Comparison of ENCODE assay signal across 1 cellular context in the genomic region with DNA sequence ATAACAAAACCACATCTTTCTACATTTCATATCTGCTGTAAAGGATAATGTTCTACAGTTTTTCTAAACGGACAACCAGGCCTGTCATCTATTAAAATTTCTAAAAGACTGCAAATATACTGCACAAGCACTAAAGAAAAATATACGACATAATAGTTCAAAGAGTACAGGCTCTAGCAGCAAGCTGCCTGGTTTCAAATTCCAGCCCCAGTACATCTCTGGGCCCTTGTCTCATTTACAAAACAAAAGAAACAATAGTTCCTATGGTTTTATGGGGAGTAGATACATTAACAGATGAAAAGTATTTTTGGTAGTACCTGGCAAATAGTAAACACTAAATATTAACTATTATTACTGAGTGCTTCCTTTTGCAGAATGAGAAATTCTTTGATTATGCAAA.
TF ChIP-seq lines count a peak whose summit lies in the region.

No MANE protein-coding gene starts in this region.

TF ChIP-seq in GM23338, 12 proteins besides CTCF, POLR2A, EP300 and RAD21 (continued from another document):
- TF ChIP-seq, protein P1, sequence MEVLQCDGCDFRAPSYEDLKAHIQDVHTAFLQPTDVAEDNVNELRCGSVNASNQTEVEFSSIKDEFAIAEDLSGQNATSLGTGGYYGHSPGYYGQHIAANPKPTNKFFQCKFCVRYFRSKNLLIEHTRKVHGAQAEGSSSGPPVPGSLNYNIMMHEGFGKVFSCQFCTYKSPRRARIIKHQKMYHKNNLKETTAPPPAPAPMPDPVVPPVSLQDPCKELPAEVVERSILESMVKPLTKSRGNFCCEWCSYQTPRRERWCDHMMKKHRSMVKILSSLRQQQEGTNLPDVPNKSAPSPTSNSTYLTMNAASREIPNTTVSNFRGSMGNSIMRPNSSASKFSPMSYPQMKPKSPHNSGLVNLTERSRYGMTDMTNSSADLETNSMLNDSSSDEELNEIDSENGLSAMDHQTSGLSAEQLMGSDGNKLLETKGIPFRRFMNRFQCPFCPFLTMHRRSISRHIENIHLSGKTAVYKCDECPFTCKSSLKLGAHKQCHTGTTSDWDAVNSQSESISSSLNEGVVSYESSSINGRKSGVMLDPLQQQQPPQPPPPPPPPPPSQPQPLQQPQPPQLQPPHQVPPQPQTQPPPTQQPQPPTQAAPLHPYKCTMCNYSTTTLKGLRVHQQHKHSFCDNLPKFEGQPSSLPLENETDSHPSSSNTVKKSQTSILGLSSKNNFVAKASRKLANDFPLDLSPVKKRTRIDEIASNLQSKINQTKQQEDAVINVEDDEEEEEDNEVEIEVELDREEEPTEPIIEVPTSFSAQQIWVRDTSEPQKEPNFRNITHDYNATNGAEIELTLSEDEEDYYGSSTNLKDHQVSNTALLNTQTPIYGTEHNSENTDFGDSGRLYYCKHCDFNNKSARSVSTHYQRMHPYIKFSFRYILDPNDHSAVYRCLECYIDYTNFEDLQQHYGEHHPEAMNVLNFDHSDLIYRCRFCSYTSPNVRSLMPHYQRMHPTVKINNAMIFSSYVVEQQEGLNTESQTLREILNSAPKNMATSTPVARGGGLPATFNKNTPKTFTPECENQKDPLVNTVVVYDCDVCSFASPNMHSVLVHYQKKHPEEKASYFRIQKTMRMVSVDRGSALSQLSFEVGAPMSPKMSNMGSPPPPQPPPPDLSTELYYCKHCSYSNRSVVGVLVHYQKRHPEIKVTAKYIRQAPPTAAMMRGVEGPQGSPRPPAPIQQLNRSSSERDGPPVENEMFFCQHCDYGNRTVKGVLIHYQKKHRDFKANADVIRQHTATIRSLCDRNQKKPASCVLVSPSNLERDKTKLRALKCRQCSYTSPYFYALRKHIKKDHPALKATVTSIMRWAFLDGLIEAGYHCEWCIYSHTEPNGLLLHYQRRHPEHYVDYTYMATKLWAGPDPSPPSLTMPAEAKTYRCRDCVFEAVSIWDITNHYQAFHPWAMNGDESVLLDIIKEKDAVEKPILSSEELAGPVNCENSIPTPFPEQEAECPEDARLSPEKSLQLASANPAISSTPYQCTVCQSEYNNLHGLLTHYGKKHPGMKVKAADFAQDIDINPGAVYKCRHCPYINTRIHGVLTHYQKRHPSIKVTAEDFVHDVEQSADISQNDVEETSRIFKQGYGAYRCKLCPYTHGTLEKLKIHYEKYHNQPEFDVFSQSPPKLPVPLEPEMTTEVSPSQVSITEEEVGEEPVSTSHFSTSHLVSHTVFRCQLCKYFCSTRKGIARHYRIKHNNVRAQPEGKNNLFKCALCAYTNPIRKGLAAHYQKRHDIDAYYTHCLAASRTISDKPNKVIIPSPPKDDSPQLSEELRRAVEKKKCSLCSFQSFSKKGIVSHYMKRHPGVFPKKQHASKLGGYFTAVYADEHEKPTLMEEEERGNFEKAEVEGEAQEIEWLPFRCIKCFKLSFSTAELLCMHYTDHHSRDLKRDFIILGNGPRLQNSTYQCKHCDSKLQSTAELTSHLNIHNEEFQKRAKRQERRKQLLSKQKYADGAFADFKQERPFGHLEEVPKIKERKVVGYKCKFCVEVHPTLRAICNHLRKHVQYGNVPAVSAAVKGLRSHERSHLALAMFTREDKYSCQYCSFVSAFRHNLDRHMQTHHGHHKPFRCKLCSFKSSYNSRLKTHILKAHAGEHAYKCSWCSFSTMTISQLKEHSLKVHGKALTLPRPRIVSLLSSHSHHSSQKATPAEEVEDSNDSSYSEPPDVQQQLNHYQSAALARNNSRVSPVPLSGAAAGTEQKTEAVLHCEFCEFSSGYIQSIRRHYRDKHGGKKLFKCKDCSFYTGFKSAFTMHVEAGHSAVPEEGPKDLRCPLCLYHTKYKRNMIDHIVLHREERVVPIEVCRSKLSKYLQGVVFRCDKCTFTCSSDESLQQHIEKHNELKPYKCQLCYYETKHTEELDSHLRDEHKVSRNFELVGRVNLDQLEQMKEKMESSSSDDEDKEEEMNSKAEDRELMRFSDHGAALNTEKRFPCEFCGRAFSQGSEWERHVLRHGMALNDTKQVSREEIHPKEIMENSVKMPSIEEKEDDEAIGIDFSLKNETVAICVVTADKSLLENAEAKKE (CRISPR knock-in tag; IDR thresholded peaks at IDR 0.05) = no peak
